In genomic region chr1:35932941-35933340, GRCh38 we compare ENCODE assay signal across 13 cellular contexts. TPM values are rescaled to one million over a fixed set of nuclear protein-coding genes. Genes with fewer than 3 reads are reported as not detected.
A peak's percentile ranks its signal among the peaks of the same experiment; 100 is the strongest.
DNase-seq lines count a peak whose midpoint lies in the region; ATAC-seq and TF ChIP-seq lines count a peak whose summit lies in the region.
"Had no signal": no experiment of that assay in that cellular context is flagged by ENCODE, and none has a peak within 500 bp of the region (broad histone marks: within the 10 kb centered on the region; RNA-seq: fewer than 3 reads in every experiment).

No MANE protein-coding gene starts in this region.

- peaks cover 28% of the 10 kb centered on the region for H3K4me1 ChIP-seq in CD8-positive, alpha-beta T cell (ENCODE audit: insufficient read depth, low read length)
- H3K4me1 ChIP-seq in HEK293 (ENCODE audit: control insufficient read depth, insufficient read depth, low read length) (peaks cover 24% of the 10 kb centered on the region), mesendoderm (ENCODE audit: control insufficient read depth, low read depth, low read length) (no peaks in the 10 kb centered on the region), mucosa of descending colon (ENCODE audit: low read depth) (peaks cover 14% of the 10 kb centered on the region), spleen (peaks cover 16 to 79% (median 53%) of the 10 kb centered on the region in 6 donors)

- TF ChIP-seq POLR2A in spleen (IDR thresholded peaks at IDR 0.05) = no peak

- no peaks in the 10 kb centered on the region for H3K9me3 ChIP-seq in CD8-positive, alpha-beta T cell (ENCODE audit: low read length)
- H3K9me3 ChIP-seq in HEK293 (ENCODE audit: control insufficient read depth, insufficient read depth, low read depth, low read length) = no peaks in the 10 kb centered on the region
- H3K9me3 ChIP-seq in mucosa of descending colon = no peaks in the 10 kb centered on the region
- peaks cover 0 to 4% (median 0%) of the 10 kb centered on the region in 8 donors for H3K9me3 ChIP-seq in spleen
- H3K9me3 ChIP-seq: ovary, thoracic aorta had no signal

- H4K5ac ChIP-seq in mesendoderm (ENCODE audit: low read length) = no peak overlapping the region

- H2AK5ac ChIP-seq in mesendoderm (ENCODE audit: low read length) = no peak overlapping the region

- H3K4me1 Mint-ChIP-seq in CD8-positive, alpha-beta T cell (ENCODE audit: low read depth) = peaks cover 49% of the 10 kb centered on the region
- H3K4me1 Mint-ChIP-seq in activated CD8-positive, alpha-beta T cell treated with anti-CD3 and anti-CD28 coated beads for 36 hours (ENCODE audit: low read depth) = peaks cover 43% of the 10 kb centered on the region

- no peak overlapping the region for H2BK120ac ChIP-seq in mesendoderm (ENCODE audit: low read depth, low read length)

- no peak overlapping the region for H2BK15ac ChIP-seq in mesendoderm (replicated peaks; ENCODE audit: low read depth)

- H3K27ac ChIP-seq in CD8-positive, alpha-beta T cell (ENCODE audit: low read depth, low read length) = no peak overlapping the region
- no peak overlapping the region for H3K27ac ChIP-seq in HEK293 (ENCODE audit: extremely low read depth, low read depth, low read length)
- H3K27ac ChIP-seq in mesendoderm (ENCODE audit: low read depth, low read length) = no peak overlapping the region
- no peak overlapping the region for H3K27ac ChIP-seq in spleen
- H3K27ac ChIP-seq: ovary, thoracic aorta had no signal

- intact Hi-C loops in CD8-positive, alpha-beta T cell (cut with DNase I, micrococcal nuclease) = loop anchor here (5.0 kb wide), 4 partner anchors 161 to 901 kb away; partner anchors contain the start of genes ZMYM6 (in 2 of the 2), SFPQ (in 1 of the 2) and STK40 (in 1 of the 2)
- intact Hi-C loops in activated CD8-positive, alpha-beta T cell treated with anti-CD3 and anti-CD28 coated beads for 36 hours (cut with micrococcal nuclease) = loop anchor here (5.0 kb wide), 1 partner anchor 154 kb away; the partner anchor contains the start of gene ADPRS
- intact Hi-C loops in mucosa of descending colon (cut with DNase I, micrococcal nuclease) = no loop called here
- intact Hi-C loops in spleen (cut with DNase I; ENCODE audit: low total_unique reads) = loop anchor here (10.0 kb wide), 1 partner anchor 48 kb away; the partner anchor contains the start of gene AGO1

- POLR2A ChIA-PET in CD8-positive, alpha-beta T cell (lab: Charles Lee) = no interaction called here
- POLR2A ChIA-PET in HEK293 (lab: Yijun Ruan, JAX) = interaction anchor here (0.9 to 1.3 kb wide), 2 partner anchors 164 to 217 kb away, joined by 3 read pairs; no protein-coding TSS in a partner anchor
- POLR2A ChIA-PET in activated CD8-positive, alpha-beta T cell treated with anti-CD3 and anti-CD28 coated beads for 36 hours (lab: Charles Lee) = interaction anchor here (1.0 to 4.6 kb wide), 2 partner anchors 9 to 122 kb away, joined by 3 to 23 read pairs; no protein-coding TSS in a partner anchor

- no peak for TF ChIP-seq CTCF in CD8-positive, alpha-beta T cell (IDR thresholded peaks at IDR 0.05)
- TF ChIP-seq CTCF in HEK293 (tag by site-specific recombination; IDR thresholded peaks at IDR 0.05) (no peak), mucosa of descending colon (IDR thresholded peaks at IDR 0.05) (no peak), spleen (IDR thresholded peaks at IDR 0.05 in 8 of 11, conservative IDR thresholded peaks at IDR 0.05 in 3 of 11) (no peak), GM20000 (IDR thresholded peaks at IDR 0.05; ENCODE audit: extremely low read depth, missing control alignments) (no peak)
- TF ChIP-seq CTCF in activated CD8-positive, alpha-beta T cell treated with anti-CD3 and anti-CD28 coated beads for 36 hours (IDR thresholded peaks at IDR 0.05) = no peak

- no peak overlapping the region for H2BK5ac ChIP-seq in mesendoderm (ENCODE audit: low read length)

- peak overlapping the region; percentile 70 for H3K4ac ChIP-seq in mesendoderm (ENCODE audit: low read depth, low read length)

- peaks cover 8% of the 10 kb centered on the region for H3K36me3 Mint-ChIP-seq in CD8-positive, alpha-beta T cell
- H3K36me3 Mint-ChIP-seq in activated CD8-positive, alpha-beta T cell treated with anti-CD3 and anti-CD28 coated beads for 36 hours (ENCODE audit: low read depth) = peaks cover 3% of the 10 kb centered on the region

- no peak overlapping the region for H3K23ac ChIP-seq in mesendoderm (ENCODE audit: low read length)

- no peak overlapping the region for H3K56ac ChIP-seq in mesendoderm (ENCODE audit: low read length)

- CTCF ChIA-PET in CD8-positive, alpha-beta T cell (lab: Charles Lee) = interaction anchor here (0.6 to 1.2 kb wide), 2 partner anchors 50 to 56 kb away, joined by 3 read pairs; no protein-coding TSS in a partner anchor
- CTCF ChIA-PET in HEK293 (lab: Yijun Ruan, JAX) = interaction anchor here (0.5 kb wide), 1 partner anchor 27 kb away, joined by 4 read pairs; no protein-coding TSS in a partner anchor
- CTCF ChIA-PET in activated CD8-positive, alpha-beta T cell treated with anti-CD3 and anti-CD28 coated beads for 36 hours (lab: Charles Lee) = interaction anchor here (1.1 to 1.2 kb wide), 3 partner anchors 8 to 481 kb away, joined by 3 read pairs; no protein-coding TSS in a partner anchor

- H3K4me3 Mint-ChIP-seq in CD8-positive, alpha-beta T cell = peak overlapping the region; percentile 39
- peak overlapping the region; percentile 87 for H3K4me3 Mint-ChIP-seq in activated CD8-positive, alpha-beta T cell treated with anti-CD3 and anti-CD28 coated beads for 36 hours

- H3K79me1 ChIP-seq in mesendoderm (ENCODE audit: low read length) = no peaks in the 10 kb centered on the region

- H3K9me3 Mint-ChIP-seq in CD8-positive, alpha-beta T cell = no peaks in the 10 kb centered on the region
- no peaks in the 10 kb centered on the region for H3K9me3 Mint-ChIP-seq in activated CD8-positive, alpha-beta T cell treated with anti-CD3 and anti-CD28 coated beads for 36 hours

- H3K27me3 Mint-ChIP-seq in CD8-positive, alpha-beta T cell (ENCODE audit: low read depth) = no peaks in the 10 kb centered on the region
- no peaks in the 10 kb centered on the region for H3K27me3 Mint-ChIP-seq in activated CD8-positive, alpha-beta T cell treated with anti-CD3 and anti-CD28 coated beads for 36 hours

- DNase-seq in CD8-positive, alpha-beta T cell = no peak
- DNase-seq in activated CD8-positive, alpha-beta T cell treated with anti-CD3 and anti-CD28 coated beads for 36 hours = no peak
- no peak for DNase-seq in mesendoderm
- no peak for DNase-seq in mucosa of descending colon
- no peak for DNase-seq in spleen
- no peak for DNase-seq in MV-4-11 (lab: John Stamatoyannopoulos, UW)
- DNase-seq in GM20000 (ENCODE audit: low spot score) = no peak
- DNase-seq: activated CD4-positive, alpha-beta T cell treated with anti-CD3 and anti-CD28 coated beads, Interleukin-2, amount 50 U/mL, for 1 hour; DMS153; ovary had no signal

- peaks cover 41% of the 10 kb centered on the region for H3K79me2 ChIP-seq in mesendoderm (ENCODE audit: control insufficient read depth, insufficient read depth, low read length)

- no peaks in the 10 kb centered on the region for H3K27me3 ChIP-seq in CD8-positive, alpha-beta T cell (ENCODE audit: insufficient read depth, low read length)
- H3K27me3 ChIP-seq in mesendoderm (ENCODE audit: insufficient read depth, low read length, poor library complexity) (no peaks in the 10 kb centered on the region), spleen (replicated peaks in 1 of 7) (no peaks in the 10 kb centered on the region)
- H3K27me3 ChIP-seq: ovary had no signal

- no peak for ATAC-seq in CD8-positive, alpha-beta T cell
- ATAC-seq in activated CD8-positive, alpha-beta T cell treated with anti-CD3 and anti-CD28 coated beads for 36 hours = no peak
- no peak for ATAC-seq in mucosa of descending colon
- ATAC-seq: esophagus mucosa had no signal

- H3K18ac ChIP-seq in mesendoderm (ENCODE audit: low read length) = no peak overlapping the region

- H4K8ac ChIP-seq in mesendoderm (ENCODE audit: low read depth, low read length) = no peak overlapping the region

- H3K27ac Mint-ChIP-seq in CD8-positive, alpha-beta T cell = no peak overlapping the region
- H3K27ac Mint-ChIP-seq in activated CD8-positive, alpha-beta T cell treated with anti-CD3 and anti-CD28 coated beads for 36 hours = peak overlapping the region; percentile 7

- no peak overlapping the region for H3K4me2 ChIP-seq in mesendoderm (ENCODE audit: low read length)

- H3K36me3 ChIP-seq in CD8-positive, alpha-beta T cell (ENCODE audit: insufficient read depth, low read length) = no peaks in the 10 kb centered on the region
- H3K36me3 ChIP-seq in HEK293 (ENCODE audit: control insufficient read depth in 2 of 2, insufficient read depth in 1 of 2, low read length in 2 of 2) (no peaks in the 10 kb centered on the region), mesendoderm (ENCODE audit: control insufficient read depth, insufficient read depth, low read length) (no peaks in the 10 kb centered on the region), mucosa of descending colon (ENCODE audit: low read depth) (no peaks in the 10 kb centered on the region), spleen (no peaks in the 10 kb centered on the region)
- H3K36me3 ChIP-seq: ovary, thoracic aorta had no signal

- no peak overlapping the region for H3K4me3 ChIP-seq in CD8-positive, alpha-beta T cell (ENCODE audit: low read depth, low read length)
- H3K4me3 ChIP-seq in HEK293 (ENCODE audit: low read depth, low read length) = no peak overlapping the region
- H3K4me3 ChIP-seq in mesendoderm (ENCODE audit: low read length) = no peak overlapping the region
- H3K4me3 ChIP-seq in mucosa of descending colon = no peak overlapping the region
- no peak overlapping the region for H3K4me3 ChIP-seq in spleen
- H3K4me3 ChIP-seq: ovary had no signal

- H3K9ac ChIP-seq in mesendoderm (ENCODE audit: low read length) = no peak overlapping the region

TF ChIP-seq in HEK293, 187 proteins besides CTCF, POLR2A, EP300 and RAD21 (continues in another document):
- TF ChIP-seq MYNN (tag by site-specific recombination; IDR thresholded peaks at IDR 0.05; ENCODE audit: borderline replicate concordance) (no peak), ZNF837 (tag by site-specific recombination; IDR thresholded peaks at IDR 0.05) (no peak), ZNF184 (tag by site-specific recombination; IDR thresholded peaks at IDR 0.05) (0 out of 2 replicates have a peak, but pooled peaks have one; percentile 20), ZSCAN16 (tag by site-specific recombination; IDR thresholded peaks at IDR 0.05) (no peak)

RNA-seq across cellular contexts. Expression of gene AGO3, which starts 2.0 kb away (rescaled TPM):
- 10 to 100 TPM; 27.6 to 30.2 TPM for total RNA-seq in CD8-positive, alpha-beta T cell
- total RNA-seq in activated CD8-positive, alpha-beta T cell treated with anti-CD3 and anti-CD28 coated beads for 36 hours = 10 to 100 TPM; 27.7 to 30.0 TPM
- 11.5 TPM for polyA plus RNA-seq in mesendoderm (2013, experiment 1 of 2)
- polyA plus RNA-seq in mesendoderm (2013, experiment 2 of 2) = 10.2 TPM
- 10 to 100 TPM; 16.6 to 34.5 (median 16.9) TPM for total RNA-seq in mucosa of descending colon
- total RNA-seq in spleen = 10 to 100 TPM; 18.6 to 41.1 (median 31.7) TPM
- 1 to 10 TPM; 1.5 to 2.8 (median 1.9) TPM for polyA plus RNA-seq in spleen

RNA-seq across cellular contexts. Expression of gene AGO1, which starts 49.9 kb away (rescaled TPM):
- total RNA-seq in CD8-positive, alpha-beta T cell = 10 to 100 TPM; 15.8 TPM
- total RNA-seq in activated CD8-positive, alpha-beta T cell treated with anti-CD3 and anti-CD28 coated beads for 36 hours = 10 to 100 TPM; 33.0 to 34.2 TPM
- polyA plus RNA-seq in mesendoderm (2013, experiment 1 of 2) = 24.9 TPM
- polyA plus RNA-seq in mesendoderm (2013, experiment 2 of 2) = 24.4 TPM
- total RNA-seq in mucosa of descending colon (10 to 100 TPM; 28.6 to 32.0 (median 29.4) TPM), spleen (10 to 100 TPM; 27.4 to 38.2 (median 32.4) TPM)
- polyA plus RNA-seq in spleen = 1 to 10 TPM; 2.3 to 4.3 (median 2.9) TPM

Comparison
In these comparisons a context has a peak if more than half of its experiments do, and no peak if none do; other contexts are left out.
1. intact Hi-C loops: an anchor here in CD8-positive, alpha-beta T cell (5.0 kb wide), activated CD8-positive, alpha-beta T cell treated with anti-CD3 and anti-CD28 coated beads for 36 hours (5.0 kb wide) and spleen (10.0 kb wide); none called in mucosa of descending colon.